1 cellular context compared by ENCODE assay signal in the genomic region with DNA sequence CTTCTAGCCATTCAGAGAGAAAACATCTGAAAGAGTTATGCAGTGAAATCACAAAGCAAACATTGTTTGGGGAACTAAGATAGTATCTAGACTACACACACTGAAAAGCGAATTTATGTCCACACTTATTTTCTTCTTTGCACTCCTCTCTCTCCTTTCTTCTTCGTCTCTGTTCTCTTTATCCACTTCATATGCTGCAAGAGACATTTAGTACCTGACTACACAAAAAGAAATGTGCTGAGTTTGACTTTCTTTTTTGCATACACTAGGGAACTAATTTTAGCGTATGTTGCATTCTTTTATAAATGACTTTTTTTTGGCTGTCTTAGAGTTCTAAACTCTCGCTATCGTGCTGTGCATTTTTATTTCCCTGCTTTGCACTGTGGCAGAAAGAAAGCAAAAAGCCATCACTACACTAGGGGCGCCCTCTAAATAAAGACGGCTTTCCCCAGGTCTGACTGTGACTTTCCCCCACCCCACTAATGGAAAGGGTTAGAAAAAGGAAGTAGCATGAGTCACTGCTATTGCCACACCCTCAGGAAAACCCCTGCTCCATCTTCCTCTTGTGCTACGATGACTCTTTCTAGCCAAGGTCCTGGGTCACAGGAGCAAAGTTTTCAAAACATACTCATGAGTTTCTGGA.
A peak's percentile ranks its signal among the peaks of the same experiment; 100 is the strongest.
TF ChIP-seq lines count a peak whose summit lies in the region.

No MANE protein-coding gene starts in this region.

TF ChIP-seq in HepG2, 621 proteins besides CTCF, POLR2A, EP300 and RAD21 (continued from another document and continues in another):
- TF ChIP-seq, protein P1, sequence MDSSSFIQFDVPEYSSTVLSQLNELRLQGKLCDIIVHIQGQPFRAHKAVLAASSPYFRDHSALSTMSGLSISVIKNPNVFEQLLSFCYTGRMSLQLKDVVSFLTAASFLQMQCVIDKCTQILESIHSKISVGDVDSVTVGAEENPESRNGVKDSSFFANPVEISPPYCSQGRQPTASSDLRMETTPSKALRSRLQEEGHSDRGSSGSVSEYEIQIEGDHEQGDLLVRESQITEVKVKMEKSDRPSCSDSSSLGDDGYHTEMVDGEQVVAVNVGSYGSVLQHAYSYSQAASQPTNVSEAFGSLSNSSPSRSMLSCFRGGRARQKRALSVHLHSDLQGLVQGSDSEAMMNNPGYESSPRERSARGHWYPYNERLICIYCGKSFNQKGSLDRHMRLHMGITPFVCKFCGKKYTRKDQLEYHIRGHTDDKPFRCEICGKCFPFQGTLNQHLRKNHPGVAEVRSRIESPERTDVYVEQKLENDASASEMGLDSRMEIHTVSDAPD (CRISPR knock-in tag; IDR thresholded peaks at IDR 0.05) = no peak
- no peak for TF ChIP-seq ZNF674 (CRISPR knock-in tag; IDR thresholded peaks at IDR 0.05; ENCODE audit: low read depth)
- peak; percentile 26; the same call in 1 of the 2 replicates for TF ChIP-seq GABPB1 (CRISPR knock-in tag; IDR thresholded peaks at IDR 0.05)
- TF ChIP-seq, protein P2, sequence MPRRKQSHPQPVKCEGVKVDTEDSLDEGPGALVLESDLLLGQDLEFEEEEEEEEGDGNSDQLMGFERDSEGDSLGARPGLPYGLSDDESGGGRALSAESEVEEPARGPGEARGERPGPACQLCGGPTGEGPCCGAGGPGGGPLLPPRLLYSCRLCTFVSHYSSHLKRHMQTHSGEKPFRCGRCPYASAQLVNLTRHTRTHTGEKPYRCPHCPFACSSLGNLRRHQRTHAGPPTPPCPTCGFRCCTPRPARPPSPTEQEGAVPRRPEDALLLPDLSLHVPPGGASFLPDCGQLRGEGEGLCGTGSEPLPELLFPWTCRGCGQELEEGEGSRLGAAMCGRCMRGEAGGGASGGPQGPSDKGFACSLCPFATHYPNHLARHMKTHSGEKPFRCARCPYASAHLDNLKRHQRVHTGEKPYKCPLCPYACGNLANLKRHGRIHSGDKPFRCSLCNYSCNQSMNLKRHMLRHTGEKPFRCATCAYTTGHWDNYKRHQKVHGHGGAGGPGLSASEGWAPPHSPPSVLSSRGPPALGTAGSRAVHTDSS (CRISPR knock-in tag; conservative IDR thresholded peaks at IDR 0.05) = no peak
- TF ChIP-seq, protein P3, sequence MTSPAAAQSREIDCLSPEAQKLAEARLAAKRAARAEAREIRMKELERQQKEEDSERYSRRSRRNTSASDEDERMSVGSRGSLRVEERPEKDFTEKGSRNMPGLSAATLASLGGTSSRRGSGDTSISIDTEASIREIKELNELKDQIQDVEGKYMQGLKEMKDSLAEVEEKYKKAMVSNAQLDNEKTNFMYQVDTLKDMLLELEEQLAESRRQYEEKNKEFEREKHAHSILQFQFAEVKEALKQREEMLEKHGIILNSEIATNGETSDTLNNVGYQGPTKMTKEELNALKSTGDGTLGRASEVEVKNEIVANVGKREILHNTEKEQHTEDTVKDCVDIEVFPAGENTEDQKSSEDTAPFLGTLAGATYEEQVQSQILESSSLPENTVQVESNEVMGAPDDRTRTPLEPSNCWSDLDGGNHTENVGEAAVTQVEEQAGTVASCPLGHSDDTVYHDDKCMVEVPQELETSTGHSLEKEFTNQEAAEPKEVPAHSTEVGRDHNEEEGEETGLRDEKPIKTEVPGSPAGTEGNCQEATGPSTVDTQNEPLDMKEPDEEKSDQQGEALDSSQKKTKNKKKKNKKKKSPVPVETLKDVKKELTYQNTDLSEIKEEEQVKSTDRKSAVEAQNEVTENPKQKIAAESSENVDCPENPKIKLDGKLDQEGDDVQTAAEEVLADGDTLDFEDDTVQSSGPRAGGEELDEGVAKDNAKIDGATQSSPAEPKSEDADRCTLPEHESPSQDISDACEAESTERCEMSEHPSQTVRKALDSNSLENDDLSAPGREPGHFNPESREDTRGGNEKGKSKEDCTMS (CRISPR knock-in tag; conservative IDR thresholded peaks at IDR 0.05) = no peak
- no peak for TF ChIP-seq RFXANK (CRISPR knock-in tag; IDR thresholded peaks at IDR 0.05)
- no peak for TF ChIP-seq KAT2B (IDR thresholded peaks at IDR 0.05; ENCODE audit: borderline replicate concordance, low read depth, low read length)
- TF ChIP-seq ASH2L (IDR thresholded peaks at IDR 0.05; ENCODE audit: insufficient read length, low read depth, low read length) = peak; percentile 26
- TF ChIP-seq POGZ (CRISPR knock-in tag; IDR thresholded peaks at IDR 0.05) = 0 out of 2 replicates have a peak, but pooled peaks have one; percentile 24
- no peak for TF ChIP-seq DMAP1 (CRISPR knock-in tag; IDR thresholded peaks at IDR 0.05)
- no peak for TF ChIP-seq AKAP8 (CRISPR knock-in tag; IDR thresholded peaks at IDR 0.05)
- TF ChIP-seq ARNTL (CRISPR knock-in tag; IDR thresholded peaks at IDR 0.05) = no peak
- no peak for TF ChIP-seq DR1 (CRISPR knock-in tag; IDR thresholded peaks at IDR 0.05)
- TF ChIP-seq ZNF562 (CRISPR knock-in tag; IDR thresholded peaks at IDR 0.05; ENCODE audit: borderline replicate concordance) = no peak
- TF ChIP-seq KAT7 (CRISPR knock-in tag; IDR thresholded peaks at IDR 0.05; ENCODE audit: borderline replicate concordance) = no peak
- no peak for TF ChIP-seq KMT2B (CRISPR knock-in tag; IDR thresholded peaks at IDR 0.05)
- TF ChIP-seq HMG20A (CRISPR knock-in tag; IDR thresholded peaks at IDR 0.05; ENCODE audit: borderline replicate concordance) = no peak
- TF ChIP-seq RAD51 (IDR thresholded peaks at IDR 0.05; ENCODE audit: borderline replicate concordance) = no peak
- TF ChIP-seq HMGA1 (CRISPR knock-in tag; conservative IDR thresholded peaks at IDR 0.05) = no peak
- TF ChIP-seq, protein P4, sequence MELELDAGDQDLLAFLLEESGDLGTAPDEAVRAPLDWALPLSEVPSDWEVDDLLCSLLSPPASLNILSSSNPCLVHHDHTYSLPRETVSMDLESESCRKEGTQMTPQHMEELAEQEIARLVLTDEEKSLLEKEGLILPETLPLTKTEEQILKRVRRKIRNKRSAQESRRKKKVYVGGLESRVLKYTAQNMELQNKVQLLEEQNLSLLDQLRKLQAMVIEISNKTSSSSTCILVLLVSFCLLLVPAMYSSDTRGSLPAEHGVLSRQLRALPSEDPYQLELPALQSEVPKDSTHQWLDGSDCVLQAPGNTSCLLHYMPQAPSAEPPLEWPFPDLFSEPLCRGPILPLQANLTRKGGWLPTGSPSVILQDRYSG (CRISPR knock-in tag; IDR thresholded peaks at IDR 0.05) = no peak
- no peak for TF ChIP-seq RARG (CRISPR knock-in tag; IDR thresholded peaks at IDR 0.05; ENCODE audit: low read depth)
- TF ChIP-seq, protein P5, sequence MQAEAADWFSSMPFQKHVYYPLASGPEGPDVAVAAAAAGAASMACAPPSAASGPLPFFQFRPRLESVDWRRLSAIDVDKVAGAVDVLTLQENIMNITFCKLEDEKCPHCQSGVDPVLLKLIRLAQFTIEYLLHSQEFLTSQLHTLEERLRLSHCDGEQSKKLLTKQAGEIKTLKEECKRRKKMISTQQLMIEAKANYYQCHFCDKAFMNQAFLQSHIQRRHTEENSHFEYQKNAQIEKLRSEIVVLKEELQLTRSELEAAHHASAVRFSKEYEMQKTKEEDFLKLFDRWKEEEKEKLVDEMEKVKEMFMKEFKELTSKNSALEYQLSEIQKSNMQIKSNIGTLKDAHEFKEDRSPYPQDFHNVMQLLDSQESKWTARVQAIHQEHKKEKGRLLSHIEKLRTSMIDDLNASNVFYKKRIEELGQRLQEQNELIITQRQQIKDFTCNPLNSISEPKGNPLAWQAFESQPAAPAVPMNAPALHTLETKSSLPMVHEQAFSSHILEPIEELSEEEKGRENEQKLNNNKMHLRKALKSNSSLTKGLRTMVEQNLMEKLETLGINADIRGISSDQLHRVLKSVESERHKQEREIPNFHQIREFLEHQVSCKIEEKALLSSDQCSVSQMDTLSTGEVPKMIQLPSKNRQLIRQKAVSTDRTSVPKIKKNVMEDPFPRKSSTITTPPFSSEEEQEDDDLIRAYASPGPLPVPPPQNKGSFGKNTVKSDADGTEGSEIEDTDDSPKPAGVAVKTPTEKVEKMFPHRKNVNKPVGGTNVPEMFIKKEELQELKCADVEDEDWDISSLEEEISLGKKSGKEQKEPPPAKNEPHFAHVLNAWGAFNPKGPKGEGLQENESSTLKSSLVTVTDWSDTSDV (CRISPR knock-in tag; IDR thresholded peaks at IDR 0.05) = no peak
- no peak for TF ChIP-seq ADNP (CRISPR knock-in tag; IDR thresholded peaks at IDR 0.05)
- TF ChIP-seq YEATS2 (CRISPR knock-in tag; IDR thresholded peaks at IDR 0.05; ENCODE audit: borderline replicate concordance) = no peak
- no peak for TF ChIP-seq HOXA9 (CRISPR knock-in tag; IDR thresholded peaks at IDR 0.05; ENCODE audit: borderline replicate concordance)
- no peak for TF ChIP-seq ZNF720 (CRISPR knock-in tag; IDR thresholded peaks at IDR 0.05)
- TF ChIP-seq FOXA3 (CRISPR knock-in tag; IDR thresholded peaks at IDR 0.05) = 0 out of 2 replicates have a peak, but pooled peaks have one; percentile 4
- no peak for TF ChIP-seq ATRX (CRISPR knock-in tag; IDR thresholded peaks at IDR 0.05; ENCODE audit: borderline replicate concordance)
- no peak for TF ChIP-seq SOX13 (IDR thresholded peaks at IDR 0.05)
- no peak for TF ChIP-seq SOX13 (CRISPR knock-in tag; conservative IDR thresholded peaks at IDR 0.05 in 1 of 2, IDR thresholded peaks at IDR 0.05 in 1 of 2)
- no peak for TF ChIP-seq SP1 (IDR thresholded peaks at IDR 0.05)
- no peak for TF ChIP-seq SP1 (CRISPR knock-in tag; IDR thresholded peaks at IDR 0.05)
- no peak for TF ChIP-seq ZNF713 (CRISPR knock-in tag; IDR thresholded peaks at IDR 0.05)
- no peak for TF ChIP-seq PHB2 (IDR thresholded peaks at IDR 0.05; ENCODE audit: partially characterized antibody)
- TF ChIP-seq ZNF75D (CRISPR knock-in tag; IDR thresholded peaks at IDR 0.05; ENCODE audit: borderline replicate concordance) = no peak
- TF ChIP-seq, protein P6, sequence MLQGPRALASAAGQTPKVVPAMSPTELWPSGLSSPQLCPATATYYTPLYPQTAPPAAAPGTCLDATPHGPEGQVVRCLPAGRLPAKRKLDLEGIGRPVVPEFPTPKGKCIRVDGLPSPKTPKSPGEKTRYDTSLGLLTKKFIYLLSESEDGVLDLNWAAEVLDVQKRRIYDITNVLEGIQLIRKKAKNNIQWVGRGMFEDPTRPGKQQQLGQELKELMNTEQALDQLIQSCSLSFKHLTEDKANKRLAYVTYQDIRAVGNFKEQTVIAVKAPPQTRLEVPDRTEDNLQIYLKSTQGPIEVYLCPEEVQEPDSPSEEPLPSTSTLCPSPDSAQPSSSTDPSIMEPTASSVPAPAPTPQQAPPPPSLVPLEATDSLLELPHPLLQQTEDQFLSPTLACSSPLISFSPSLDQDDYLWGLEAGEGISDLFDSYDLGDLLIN (CRISPR knock-in tag; IDR thresholded peaks at IDR 0.05; ENCODE audit: borderline replicate concordance) = no peak
- TF ChIP-seq, protein P7, sequence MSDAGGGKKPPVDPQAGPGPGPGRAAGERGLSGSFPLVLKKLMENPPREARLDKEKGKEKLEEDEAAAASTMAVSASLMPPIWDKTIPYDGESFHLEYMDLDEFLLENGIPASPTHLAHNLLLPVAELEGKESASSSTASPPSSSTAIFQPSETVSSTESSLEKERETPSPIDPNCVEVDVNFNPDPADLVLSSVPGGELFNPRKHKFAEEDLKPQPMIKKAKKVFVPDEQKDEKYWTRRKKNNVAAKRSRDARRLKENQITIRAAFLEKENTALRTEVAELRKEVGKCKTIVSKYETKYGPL (CRISPR knock-in tag; IDR thresholded peaks at IDR 0.05) = no peak
- TF ChIP-seq, protein P8, sequence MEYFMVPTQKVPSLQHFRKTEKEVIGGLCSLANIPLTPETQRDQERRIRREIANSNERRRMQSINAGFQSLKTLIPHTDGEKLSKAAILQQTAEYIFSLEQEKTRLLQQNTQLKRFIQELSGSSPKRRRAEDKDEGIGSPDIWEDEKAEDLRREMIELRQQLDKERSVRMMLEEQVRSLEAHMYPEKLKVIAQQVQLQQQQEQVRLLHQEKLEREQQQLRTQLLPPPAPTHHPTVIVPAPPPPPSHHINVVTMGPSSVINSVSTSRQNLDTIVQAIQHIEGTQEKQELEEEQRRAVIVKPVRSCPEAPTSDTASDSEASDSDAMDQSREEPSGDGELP (IDR thresholded peaks at IDR 0.05; ENCODE audit: borderline replicate concordance, low read depth) = no peak
- TF ChIP-seq, protein P9, sequence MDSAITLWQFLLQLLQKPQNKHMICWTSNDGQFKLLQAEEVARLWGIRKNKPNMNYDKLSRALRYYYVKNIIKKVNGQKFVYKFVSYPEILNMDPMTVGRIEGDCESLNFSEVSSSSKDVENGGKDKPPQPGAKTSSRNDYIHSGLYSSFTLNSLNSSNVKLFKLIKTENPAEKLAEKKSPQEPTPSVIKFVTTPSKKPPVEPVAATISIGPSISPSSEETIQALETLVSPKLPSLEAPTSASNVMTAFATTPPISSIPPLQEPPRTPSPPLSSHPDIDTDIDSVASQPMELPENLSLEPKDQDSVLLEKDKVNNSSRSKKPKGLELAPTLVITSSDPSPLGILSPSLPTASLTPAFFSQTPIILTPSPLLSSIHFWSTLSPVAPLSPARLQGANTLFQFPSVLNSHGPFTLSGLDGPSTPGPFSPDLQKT (CRISPR knock-in tag; IDR thresholded peaks at IDR 0.05; ENCODE audit: borderline replicate concordance) = no peak
- no peak for TF ChIP-seq HOXD1 (CRISPR knock-in tag; IDR thresholded peaks at IDR 0.05)
- TF ChIP-seq, protein P10, sequence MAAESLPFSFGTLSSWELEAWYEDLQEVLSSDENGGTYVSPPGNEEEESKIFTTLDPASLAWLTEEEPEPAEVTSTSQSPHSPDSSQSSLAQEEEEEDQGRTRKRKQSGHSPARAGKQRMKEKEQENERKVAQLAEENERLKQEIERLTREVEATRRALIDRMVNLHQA (CRISPR knock-in tag; IDR thresholded peaks at IDR 0.05) = no peak
- TF ChIP-seq GABPA (IDR thresholded peaks at IDR 0.05; ENCODE audit: low read depth, low read length) = no peak
- peak; percentile 39; the same call in 1 of the 2 replicates for TF ChIP-seq GABPA (CRISPR knock-in tag; IDR thresholded peaks at IDR 0.05; ENCODE audit: low read depth)
- TF ChIP-seq REL (CRISPR knock-in tag; conservative IDR thresholded peaks at IDR 0.05) = no peak
